In genomic region chr10:79547128-79547527, GRCh38 we compare ENCODE assay signal across 3 cellular contexts. TPM values are rescaled to one million over a fixed set of nuclear protein-coding genes. Genes with fewer than 3 reads are reported as not detected.
"Had no signal": no experiment of that assay in that cellular context is flagged by ENCODE, and none has a peak within 500 bp of the region (broad histone marks: within the 10 kb centered on the region; RNA-seq: fewer than 3 reads in every experiment).

No MANE protein-coding gene starts in this region.

RNA-seq across cellular contexts. Expression of gene SFTPA2, which starts 13.1 kb away (rescaled TPM):
- total RNA-seq: HT1080, PC-3, SK-MEL-5 had no signal
